In the genomic region with DNA sequence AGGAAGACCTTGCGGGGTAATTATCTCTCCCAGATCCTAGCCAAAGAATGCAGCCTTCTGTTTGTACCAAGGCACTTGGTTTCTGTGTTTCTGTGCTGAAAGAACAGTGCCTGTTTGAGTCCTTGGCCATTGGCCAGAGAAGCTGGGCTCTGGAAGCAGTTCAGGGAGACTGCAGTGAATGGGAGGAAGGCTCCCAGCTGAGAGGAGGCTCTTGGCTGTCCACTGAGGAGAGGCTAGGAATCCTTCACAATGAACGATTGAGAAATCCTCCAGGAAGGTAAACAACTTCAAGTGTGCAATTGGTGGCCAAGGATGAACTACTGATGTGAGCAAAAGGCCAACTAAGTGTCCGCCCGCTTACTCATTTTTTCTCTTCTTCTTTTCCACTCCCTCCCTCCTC, we compare ENCODE assay signal across 10 cellular contexts.
DNase-seq lines count a peak whose midpoint lies in the region; ATAC-seq and TF ChIP-seq lines count a peak whose summit lies in the region.
"Had no signal": no experiment of that assay in that cellular context is flagged by ENCODE, and none has a peak within 500 bp of the region (broad histone marks: within the 10 kb centered on the region; RNA-seq: fewer than 3 reads in every experiment).

No MANE protein-coding gene starts in this region.

- no peak for TF ChIP-seq POLR2A in esophagus muscularis mucosa (IDR thresholded peaks at IDR 0.05; ENCODE audit: low read depth)

- H3K4me3 ChIP-seq in esophagus muscularis mucosa, result no peak overlapping the region

- intact Hi-C loops in esophagus muscularis mucosa (cut with DNase I), result no loop called here

- ATAC-seq in HG02852 (IDR thresholded peaks at IDR 0.05; ENCODE audit: unreplicated experiment), result no peak
- ATAC-seq in HG02610 (IDR thresholded peaks at IDR 0.05; ENCODE audit: unreplicated experiment), result no peak
- ATAC-seq: HCT116 had no signal

- H3K4me1 ChIP-seq in esophagus muscularis mucosa, result peaks cover 0 to 20% (median 16%) of the 10 kb centered on the region in 4 donors

- peaks cover 0 to 17% (median 3%) of the 10 kb centered on the region in 4 donors for H3K27me3 ChIP-seq in esophagus muscularis mucosa

- H3K27ac ChIP-seq in esophagus muscularis mucosa (replicated peaks in 1 of 4), result peak overlapping the region in 2 of 4 donors; percentile 41 to 53

- H3K9me3 ChIP-seq in esophagus muscularis mucosa, result peaks cover 0 to 8% (median 0%) of the 10 kb centered on the region in 4 donors

- H3K36me3 ChIP-seq in esophagus muscularis mucosa, result no peaks in the 10 kb centered on the region

- WGBS in esophagus muscularis mucosa, result 16% methylated on average over 4 of the region's 4 CpGs

- no peak for TF ChIP-seq EP300 in esophagus muscularis mucosa (IDR thresholded peaks at IDR 0.05)

- TF ChIP-seq CTCF in esophagus muscularis mucosa (IDR thresholded peaks at IDR 0.05), result no peak

- peak; percentile 88 for DNase-seq in Ammon's horn (ENCODE audit: low spot score)
- peak; percentile 18 for DNase-seq in NCI-H2227 treated with DMSO at 0.1 percent for 48 hours (lab: John Stamatoyannopoulos, UW)
- peak; percentile 96 for DNase-seq in esophagus muscularis mucosa (ENCODE audit: extremely low spot score)
- peak; percentile 13 for DNase-seq in middle frontal gyrus (ENCODE audit: extremely low spot score, low spot score)
- DNase-seq in stimulated activated CD4-positive, alpha-beta T cell treated with anti-CD3 and anti-CD28 coated beads, Interleukin-4, amount 100 ng/mL, for 1 hour, result no peak
- no peak for DNase-seq in kidney tubule cell (ENCODE audit: low spot score)
- DNase-seq: activated CD4-positive, alpha-beta memory T cell treated with anti-CD3 and anti-CD28 coated beads, Interleukin-2, amount 10 ng/mL, durations not matched to agents 7 days and 5 days had no signal

Comparison
In these comparisons a context has a peak if more than half of its experiments do, and no peak if none do; other contexts are left out.
1. DNase-seq: peak in Ammon's horn (single experiment), NCI-H2227 treated with DMSO at 0.1 percent for 48 hours (single experiment), esophagus muscularis mucosa (single experiment) and middle frontal gyrus (single experiment); none in stimulated activated CD4-positive, alpha-beta T cell treated with anti-CD3 and anti-CD28 coated beads, Interleukin-4, amount 100 ng/mL, for 1 hour (single experiment) and kidney tubule cell (single experiment).